23 cellular contexts compared by ENCODE assay signal in genomic region chr10:69391158-69391557, GRCh38. TPM values are rescaled to one million over a fixed set of nuclear protein-coding genes. Genes with fewer than 3 reads are reported as not detected.
DNase-seq lines count a peak whose midpoint lies in the region; ATAC-seq and TF ChIP-seq lines count a peak whose summit lies in the region.
"Had no signal": no experiment of that assay in that cellular context is flagged by ENCODE, and none has a peak within 500 bp of the region (broad histone marks: within the 10 kb centered on the region; RNA-seq: fewer than 3 reads in every experiment).

No MANE protein-coding gene starts in this region.

- H3K4me1 Mint-ChIP-seq in activated T-cell treated with anti-CD3 and anti-CD28 coated beads, Interleukin-2, amount 50 U/mL, for 24 hours (ENCODE audit: low read depth) = peaks cover 14% of the 10 kb centered on the region
- peaks cover 19% of the 10 kb centered on the region for H3K4me1 Mint-ChIP-seq in CD8-positive, alpha-beta T cell (ENCODE audit: low read depth)
- peaks cover 19% of the 10 kb centered on the region for H3K4me1 Mint-ChIP-seq in memory B cell

- CTCF ChIA-PET in CD8-positive, alpha-beta T cell (lab: Charles Lee) = interaction anchor here (1.0 to 7.3 kb wide), 8 partner anchors 9 to 159 kb away, joined by 3 to 165 read pairs (median 5); no protein-coding TSS in a partner anchor

- DNase-seq in activated T-cell treated with anti-CD3 and anti-CD28 coated beads, Interleukin-2, amount 50 U/mL, for 24 hours = no peak
- no peak for DNase-seq in activated T-cell treated with anti-CD3 and anti-CD28 coated beads, Interleukin-2, amount 50 U/mL, for 48 hours
- no peak for DNase-seq in CD8-positive, alpha-beta T cell
- DNase-seq in ascending aorta (ENCODE audit: low spot score in 2 of 2) (no peak), memory B cell (ENCODE audit: low spot score in 2 of 2) (no peak), GOT3 (lab: John Stamatoyannopoulos, UW) (no peak), T-helper 9 cell (no peak)
- DNase-seq: activated CD4-positive, alpha-beta T cell treated with anti-CD3 and anti-CD28 coated beads for 4 hours; DMS153; foreskin melanocyte; HCEC 1CT; NCI-H1417 treated with DMSO at 0.1 percent for 48 hours; nucleus accumbens; SHP77 treated with DMSO at 0.1 percent for 48 hours; small intestine; stimulated activated CD4-positive, alpha-beta T cell treated with anti-CD3 and anti-CD28 coated beads, Interleukin-2, amount 100 ng/mL, for 24 hours had no signal

- no peaks in the 10 kb centered on the region for H3K27me3 Mint-ChIP-seq in activated T-cell treated with anti-CD3 and anti-CD28 coated beads, Interleukin-2, amount 50 U/mL, for 24 hours
- H3K27me3 Mint-ChIP-seq in CD8-positive, alpha-beta T cell (ENCODE audit: low read depth) = no peaks in the 10 kb centered on the region
- H3K27me3 Mint-ChIP-seq in memory B cell = no peaks in the 10 kb centered on the region
- H3K27me3 Mint-ChIP-seq: activated naive CD4-positive, alpha-beta T cell treated with anti-CD3 and anti-CD28 coated beads, Interleukin-2, amount 50 U/mL, for 24 hours; IgD-negative memory B cell had no signal

- no peaks in the 10 kb centered on the region for H3K27me3 ChIP-seq in CD8-positive, alpha-beta T cell (ENCODE audit: insufficient read depth, low read length)
- H3K27me3 ChIP-seq in ascending aorta = no peaks in the 10 kb centered on the region
- H3K27me3 ChIP-seq: suprapubic skin had no signal

- H3K27ac Mint-ChIP-seq in activated T-cell treated with anti-CD3 and anti-CD28 coated beads, Interleukin-2, amount 50 U/mL, for 24 hours = peak overlapping the region; percentile 57
- H3K27ac Mint-ChIP-seq in CD8-positive, alpha-beta T cell = peak overlapping the region; percentile 71
- peak overlapping the region; percentile 70 for H3K27ac Mint-ChIP-seq in memory B cell

- no peak overlapping the region for H3K27ac ChIP-seq in CD8-positive, alpha-beta T cell (ENCODE audit: low read depth, low read length)
- peak overlapping the region; percentile 30 to 52 for H3K27ac ChIP-seq in ascending aorta
- H3K27ac ChIP-seq: suprapubic skin had no signal

- no peak overlapping the region for H3K4me3 Mint-ChIP-seq in activated T-cell treated with anti-CD3 and anti-CD28 coated beads, Interleukin-2, amount 50 U/mL, for 24 hours
- no peak overlapping the region for H3K4me3 Mint-ChIP-seq in CD8-positive, alpha-beta T cell
- no peak overlapping the region for H3K4me3 Mint-ChIP-seq in memory B cell
- H3K4me3 Mint-ChIP-seq: activated naive CD4-positive, alpha-beta T cell treated with anti-CD3 and anti-CD28 coated beads, Interleukin-2, amount 50 U/mL, for 24 hours; IgD-negative memory B cell; stimulated activated effector memory CD8-positive, alpha-beta T cell treated with anti-CD3 and anti-CD28 coated beads, Interleukin-12 subunit alpha, Interleukin-12 subunit beta, amount 100 ng/mL, for 72 hours had no signal

- peaks cover 14% of the 10 kb centered on the region for H3K36me3 ChIP-seq in CD8-positive, alpha-beta T cell (ENCODE audit: insufficient read depth, low read length)
- peaks cover 72 to 90% of the 10 kb centered on the region in 2 donors for H3K36me3 ChIP-seq in ascending aorta

- POLR2A ChIA-PET in CD8-positive, alpha-beta T cell (lab: Charles Lee) = no interaction called here

- H3K36me3 Mint-ChIP-seq in activated T-cell treated with anti-CD3 and anti-CD28 coated beads, Interleukin-2, amount 50 U/mL, for 24 hours (ENCODE audit: low read depth) = peaks cover 93% of the 10 kb centered on the region
- H3K36me3 Mint-ChIP-seq in CD8-positive, alpha-beta T cell = peaks cover 78% of the 10 kb centered on the region
- H3K36me3 Mint-ChIP-seq in memory B cell = peaks cover 26% of the 10 kb centered on the region

- no peak overlapping the region for H3K4me3 ChIP-seq in CD8-positive, alpha-beta T cell (ENCODE audit: low read depth, low read length)
- H3K4me3 ChIP-seq in ascending aorta = no peak overlapping the region
- H3K4me3 ChIP-seq: suprapubic skin had no signal

- ATAC-seq in CD8-positive, alpha-beta T cell = no peak
- ATAC-seq in memory B cell (ENCODE audit: low read depth) = no peak
- no peak for ATAC-seq in HG03196 (IDR thresholded peaks at IDR 0.05; ENCODE audit: unreplicated experiment)
- ATAC-seq: stimulated activated effector memory CD8-positive, alpha-beta T cell treated with anti-CD3 and anti-CD28 coated beads, Interleukin-12 subunit alpha, Interleukin-12 subunit beta, amount 100 ng/mL, for 72 hours had no signal

- H3K9me3 ChIP-seq in CD8-positive, alpha-beta T cell (ENCODE audit: low read length) = no peaks in the 10 kb centered on the region
- H3K9me3 ChIP-seq in ascending aorta = no peaks in the 10 kb centered on the region
- H3K9me3 ChIP-seq: suprapubic skin had no signal

- no peak for TF ChIP-seq CTCF in CD8-positive, alpha-beta T cell (IDR thresholded peaks at IDR 0.05)
- TF ChIP-seq CTCF in ascending aorta (IDR thresholded peaks at IDR 0.05) = no peak

- H3K4me1 ChIP-seq in CD8-positive, alpha-beta T cell (ENCODE audit: insufficient read depth, low read length) = peaks cover 5% of the 10 kb centered on the region
- H3K4me1 ChIP-seq in ascending aorta = peaks cover 0 to 18% of the 10 kb centered on the region in 2 donors

- H3K9me3 Mint-ChIP-seq in activated T-cell treated with anti-CD3 and anti-CD28 coated beads, Interleukin-2, amount 50 U/mL, for 24 hours = no peaks in the 10 kb centered on the region
- H3K9me3 Mint-ChIP-seq in CD8-positive, alpha-beta T cell = no peaks in the 10 kb centered on the region
- no peaks in the 10 kb centered on the region for H3K9me3 Mint-ChIP-seq in memory B cell
- H3K9me3 Mint-ChIP-seq: activated naive CD4-positive, alpha-beta T cell treated with anti-CD3 and anti-CD28 coated beads, Interleukin-2, amount 50 U/mL, for 24 hours; stimulated activated effector memory CD8-positive, alpha-beta T cell treated with anti-CD3 and anti-CD28 coated beads, Interleukin-12 subunit alpha, Interleukin-12 subunit beta, amount 100 ng/mL, for 72 hours had no signal

- intact Hi-C loops in CD8-positive, alpha-beta T cell (cut with DNase I, micrococcal nuclease) = no loop called here
- intact Hi-C loops in ascending aorta (cut with DNase I) = loop anchor here (5.0 kb wide), 1 partner anchor 59 kb away; no protein-coding TSS in a partner anchor

RNA-seq across cellular contexts. Expression of gene TACR2, which starts 25.6 kb away (rescaled TPM):
- total RNA-seq in CD8-positive, alpha-beta T cell = not detected
- not detected for total RNA-seq in ascending aorta
- total RNA-seq: MCF 10A, OCI-LY7 had no signal
